21 cellular contexts compared by ENCODE assay signal in the genomic region with DNA sequence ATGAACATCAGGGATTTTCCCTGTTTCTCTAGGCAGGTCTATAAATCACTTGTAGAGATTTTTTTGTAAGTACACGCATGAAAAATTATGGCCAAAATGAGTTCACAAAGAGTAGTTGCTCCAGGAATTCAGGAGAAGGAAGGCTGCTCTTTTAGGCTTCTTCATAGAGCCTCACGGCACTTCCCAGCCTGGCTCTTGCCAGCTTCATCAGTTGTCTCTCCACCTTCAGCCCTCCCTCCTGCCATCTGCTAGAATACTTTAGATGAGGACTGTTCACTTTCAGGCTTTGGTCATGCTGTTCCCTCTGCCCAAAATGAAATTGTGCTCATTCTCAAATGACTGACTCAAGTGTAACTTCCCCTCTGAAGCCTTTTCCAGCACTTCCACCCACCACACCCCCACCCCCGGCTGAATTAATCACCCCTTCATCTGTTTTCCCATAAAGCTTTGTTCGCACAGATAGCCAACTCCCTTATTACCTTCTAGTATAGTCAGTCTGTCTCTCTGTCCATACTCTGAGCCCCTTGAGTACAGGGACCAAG. TPM values are rescaled to one million over a fixed set of nuclear protein-coding genes. Genes with fewer than 3 reads are reported as not detected.
"Had no signal": no experiment of that assay in that cellular context is flagged by ENCODE, and none has a peak within 500 bp of the region (broad histone marks: within the 10 kb centered on the region; RNA-seq: fewer than 3 reads in every experiment).

No MANE protein-coding gene starts in this region.

- H3K36me3 ChIP-seq: neutrophil, pancreas, spleen, upper lobe of right lung had no signal

- H3K4me3 ChIP-seq: coronary artery, hepatocyte, lung, pancreas, spleen, upper lobe of right lung had no signal

- H3K9me3 ChIP-seq: neutrophil, pancreas, spleen, upper lobe of right lung had no signal

- DNase-seq: activated CD4-positive, alpha-beta T cell treated with anti-CD3 and anti-CD28 coated beads, Interleukin-2, amount 50 U/mL, for 1 hour; activated CD8-positive, alpha-beta memory T cell treated with anti-CD3 and anti-CD28 coated beads, Interleukin-2, amount 50 U/mL, for 4 hours; activated naive CD4-positive, alpha-beta T cell treated with anti-CD3 and anti-CD28 coated beads for 36 hours; activated naive CD8-positive, alpha-beta T cell treated with anti-CD3 and anti-CD28 coated beads, Interleukin-2, amount 50 U/mL, for 24 hours; activated T-cell treated with anti-CD3 and anti-CD28 coated beads, Interleukin-2, amount 50 U/mL, for 4 hours; pancreas; spleen; stimulated activated CD4-positive, alpha-beta T cell treated with anti-CD3 and anti-CD28 coated beads, Interleukin-4, amount 100 ng/mL, for 4 hours; T-cell; T-helper 9 cell; upper lobe of right lung had no signal

- H3K27ac ChIP-seq: coronary artery, hepatocyte, neutrophil, pancreas, spleen, upper lobe of right lung had no signal

- H3K27me3 ChIP-seq: hepatocyte, neutrophil, pancreas, upper lobe of right lung had no signal

- ATAC-seq: activated CD4-positive, CD25-positive, alpha-beta regulatory T cell treated with anti-CD3 and anti-CD28 coated beads, Interleukin-2, amount 50 U/mL, for 24 hours; activated naive CD8-positive, alpha-beta T cell treated with anti-CD3 and anti-CD28 coated beads, Interleukin-2, amount 50 U/mL, for 24 hours; activated T-cell treated with anti-CD3 and anti-CD28 coated beads, Interleukin-2, amount 50 U/mL, for 4 hours; esophagus mucosa; left lobe of liver; natural killer cell treated with Interleukin-12 subunit alpha and Interleukin-12 subunit beta and Interleukin-15 and Interleukin-18, amount 100 ng/mL, for 72 hours; pancreas; sciatic nerve; stimulated activated memory B cell treated with anti-CD40 and anti-IgM and Interleukin-4, amounts not matched to agents 10 μg/mL and 1 μg/mL and 100 μg/mL, for 72 hours; T-cell; upper lobe of right lung had no signal

- H3K4me1 ChIP-seq: pancreas, spleen, upper lobe of right lung had no signal

RNA-seq across cellular contexts. Expression of gene ABCA12, which starts 1.8 kb away (rescaled TPM):
- total RNA-seq: activated naive CD4-positive, alpha-beta T cell treated with anti-CD3 and anti-CD28 coated beads for 36 hours; activated T-cell treated with anti-CD3 and anti-CD28 coated beads, Interleukin-2, amount 50 U/mL, for 4 hours; left lobe of liver; natural killer cell treated with Interleukin-12 subunit alpha and Interleukin-12 subunit beta and Interleukin-15 and Interleukin-18, amount 100 ng/mL, for 72 hours; sciatic nerve; spleen; T-cell had no signal
- polyA plus RNA-seq: pancreas, spleen had no signal
